ENCODE assay signal across 10 cellular contexts in genomic region chr6:53357576-53358343, GRCh38. TPM values are rescaled to one million over a fixed set of nuclear protein-coding genes. Genes with fewer than 3 reads are reported as not detected.
A peak's percentile ranks its signal among the peaks of the same experiment; 100 is the strongest.
DNase-seq lines count a peak whose midpoint lies in the region; ATAC-seq and TF ChIP-seq lines count a peak whose summit lies in the region.
"Had no signal": no experiment of that assay in that cellular context is flagged by ENCODE, and none has a peak within 500 bp of the region (broad histone marks: within the 10 kb centered on the region; RNA-seq: fewer than 3 reads in every experiment).

No MANE protein-coding gene starts in this region.

- TF ChIP-seq POLR2A in transverse colon (IDR thresholded peaks at IDR 0.05) = no peak

- DNase-seq in activated naive CD4-positive, alpha-beta T cell treated with anti-CD3 and anti-CD28 coated beads for 36 hours = no peak
- DNase-seq in activated naive CD4-positive, alpha-beta T cell (lab: John Stamatoyannopoulos, UW) = no peak
- no peak for DNase-seq in activated CD4-positive, alpha-beta memory T cell treated with anti-CD3 and anti-CD28 coated beads for 36 hours
- DNase-seq in lower lobe of right lung = no peak
- no peak for DNase-seq in transverse colon
- DNase-seq in NCI-H524 treated with DMSO at 0.1 percent for 48 hours (lab: John Stamatoyannopoulos, UW) = no peak
- DNase-seq: stimulated activated naive CD4-positive, alpha-beta T cell treated with Interleukin-2 at 50 U/mL for 16 hours had no signal

- H3K4me1 Mint-ChIP-seq in activated naive CD4-positive, alpha-beta T cell treated with anti-CD3 and anti-CD28 coated beads for 36 hours (ENCODE audit: low read depth) = peaks cover 39% of the 10 kb centered on the region
- peaks cover 39% of the 10 kb centered on the region for H3K4me1 Mint-ChIP-seq in activated CD4-positive, alpha-beta memory T cell treated with anti-CD3 and anti-CD28 coated beads for 36 hours (ENCODE audit: low read depth)

- H3K27ac ChIP-seq in lower lobe of right lung (peak overlapping the region; percentile 93), transverse colon (peak overlapping the region in 3 of 4 donors; percentile 94 to 96 (median 95))

- WGBS in transverse colon (ENCODE audit: low coverage in 1 of 2), 2 donors = 68 to 69% methylated on average over 6 to 7 of the region's 7 CpGs

- H3K27me3 ChIP-seq in lower lobe of right lung (ENCODE audit: low read depth) = no peaks in the 10 kb centered on the region
- H3K27me3 ChIP-seq in transverse colon = no peaks in the 10 kb centered on the region
- H3K27me3 ChIP-seq: cardiac muscle cell had no signal

- TF ChIP-seq EP300 in transverse colon (IDR thresholded peaks at IDR 0.05; ENCODE audit: low read depth) = no peak

- in situ Hi-C loops in transverse colon (cut with MboI; ENCODE audit: low pct_ligation_motif_present in 1 of 4, low pct_unique_long_range_greater_than_20kb in 1 of 4, low sequenced_read_pairs in 3 of 4) = no loop called here

- POLR2A ChIA-PET in activated CD4-positive, alpha-beta memory T cell treated with anti-CD3 and anti-CD28 coated beads for 36 hours (lab: Charles Lee) = interaction anchor here (0.8 kb wide), 1 partner anchor 10 kb away, joined by 5 read pairs; the partner anchor contains the start of gene ELOVL5

- CTCF ChIA-PET in activated naive CD4-positive, alpha-beta T cell treated with anti-CD3 and anti-CD28 coated beads for 36 hours (lab: Charles Lee) = interaction anchor here (0.8 kb wide), 1 partner anchor 17 kb away, joined by 5 read pairs; no protein-coding TSS in a partner anchor
- CTCF ChIA-PET in activated CD4-positive, alpha-beta memory T cell treated with anti-CD3 and anti-CD28 coated beads for 36 hours (lab: Charles Lee) = interaction anchor here (1.2 kb wide), 1 partner anchor 18 kb away, joined by 3 read pairs; no protein-coding TSS in a partner anchor

- H3K4me1 ChIP-seq in lower lobe of right lung (peaks cover 25% of the 10 kb centered on the region), transverse colon (peaks cover 7 to 16% (median 10%) of the 10 kb centered on the region in 4 donors)

- no peak for ATAC-seq in lower lobe of right lung
- ATAC-seq in GM18861 (IDR thresholded peaks at IDR 0.05; ENCODE audit: unreplicated experiment) = no peak
- no peak for ATAC-seq in HG03095 (IDR thresholded peaks at IDR 0.05; ENCODE audit: unreplicated experiment)

- H3K36me3 ChIP-seq in lower lobe of right lung (no peaks in the 10 kb centered on the region), transverse colon (no peaks in the 10 kb centered on the region)
- H3K36me3 ChIP-seq: cardiac muscle cell had no signal

- H3K9me3 Mint-ChIP-seq in activated naive CD4-positive, alpha-beta T cell treated with anti-CD3 and anti-CD28 coated beads for 36 hours = no peaks in the 10 kb centered on the region
- H3K9me3 Mint-ChIP-seq in activated CD4-positive, alpha-beta memory T cell treated with anti-CD3 and anti-CD28 coated beads for 36 hours = no peaks in the 10 kb centered on the region

- TF ChIP-seq CTCF in lower lobe of right lung (IDR thresholded peaks at IDR 0.05) (no peak), transverse colon (IDR thresholded peaks at IDR 0.05) (no peak)

- H3K27me3 Mint-ChIP-seq in activated naive CD4-positive, alpha-beta T cell treated with anti-CD3 and anti-CD28 coated beads for 36 hours (ENCODE audit: low read depth) = no peaks in the 10 kb centered on the region
- no peaks in the 10 kb centered on the region for H3K27me3 Mint-ChIP-seq in activated CD4-positive, alpha-beta memory T cell treated with anti-CD3 and anti-CD28 coated beads for 36 hours

- H3K4me3 ChIP-seq in lower lobe of right lung (no peak overlapping the region), transverse colon (peak overlapping the region in 1 of 4 donors; percentile 78)

- H3K36me3 Mint-ChIP-seq in activated naive CD4-positive, alpha-beta T cell treated with anti-CD3 and anti-CD28 coated beads for 36 hours (ENCODE audit: low read depth) = no peaks in the 10 kb centered on the region
- no peaks in the 10 kb centered on the region for H3K36me3 Mint-ChIP-seq in activated CD4-positive, alpha-beta memory T cell treated with anti-CD3 and anti-CD28 coated beads for 36 hours

- no peak overlapping the region for H3K4me3 Mint-ChIP-seq in activated naive CD4-positive, alpha-beta T cell treated with anti-CD3 and anti-CD28 coated beads for 36 hours
- peak overlapping the region; percentile 17 for H3K4me3 Mint-ChIP-seq in activated CD4-positive, alpha-beta memory T cell treated with anti-CD3 and anti-CD28 coated beads for 36 hours

- intact Hi-C loops in activated naive CD4-positive, alpha-beta T cell treated with anti-CD3 and anti-CD28 coated beads for 36 hours (cut with micrococcal nuclease) = loop anchor here (2.0 to 10.0 kb wide), 3 partner anchors 187 to 437 kb away; partner anchors contain the start of genes GCLC and LRRC1
- intact Hi-C loops in activated CD4-positive, alpha-beta memory T cell treated with anti-CD3 and anti-CD28 coated beads for 36 hours (cut with micrococcal nuclease) = loop anchor here (5.0 kb wide), 1 partner anchor 290 kb away; the partner anchor contains the start of gene FBXO9
- intact Hi-C loops in lower lobe of right lung (cut with DNase I) = no loop called here
- intact Hi-C loops in transverse colon (cut with DNase I; ENCODE audit: low total_unique reads) = loop anchor here (10.0 kb wide), 1 partner anchor 363 kb away; the partner anchor contains the start of gene GSTA4

- H3K9me3 ChIP-seq in lower lobe of right lung (no peaks in the 10 kb centered on the region), transverse colon (no peaks in the 10 kb centered on the region)

- H3K27ac Mint-ChIP-seq in activated naive CD4-positive, alpha-beta T cell treated with anti-CD3 and anti-CD28 coated beads for 36 hours = peak overlapping the region; percentile 96
- peak overlapping the region; percentile 98 for H3K27ac Mint-ChIP-seq in activated CD4-positive, alpha-beta memory T cell treated with anti-CD3 and anti-CD28 coated beads for 36 hours

RNA-seq across cellular contexts. Expression of gene ELOVL5, which starts 9.0 kb away (rescaled TPM):
- 100 to 1,000 TPM; 132 to 136 TPM for total RNA-seq in activated naive CD4-positive, alpha-beta T cell treated with anti-CD3 and anti-CD28 coated beads for 36 hours
- total RNA-seq in activated CD4-positive, alpha-beta memory T cell treated with anti-CD3 and anti-CD28 coated beads for 36 hours = 100 to 1,000 TPM; 112 to 121 TPM
- 72.4 TPM for total RNA-seq in lower lobe of right lung
- 10 to 100 TPM; 14.3 to 63.1 (median 29.2) TPM for total RNA-seq in transverse colon
